8 cellular contexts compared by ENCODE assay signal in genomic region chr12:92136883-92137582, GRCh38. TPM values are rescaled to one million over a fixed set of nuclear protein-coding genes. Genes with fewer than 3 reads are reported as not detected.
DNase-seq lines count a peak whose midpoint lies in the region; ATAC-seq and TF ChIP-seq lines count a peak whose summit lies in the region.

No MANE protein-coding gene starts in this region.

- H3K4me1 ChIP-seq in left ventricle myocardium inferior (peaks cover 99% of the 10 kb centered on the region), gastrocnemius medialis (peaks cover 71 to 80% of the 10 kb centered on the region in 2 donors)

- H3K4me3 ChIP-seq in left ventricle myocardium inferior (peak overlapping the region; percentile 97), fibroblast of mammary gland (ENCODE audit: control insufficient read depth, low read depth, low read length) (no peak overlapping the region), gastrocnemius medialis (peak overlapping the region; percentile 20 to 92 (median 58))

- H3K27me3 ChIP-seq in left ventricle myocardium inferior (ENCODE audit: low read depth) (no peaks in the 10 kb centered on the region), gastrocnemius medialis (no peaks in the 10 kb centered on the region)

- DNase-seq in left ventricle myocardium inferior (no peak), Right ventricle myocardium inferior (ENCODE audit: missing footprints) (no peak), fibroblast of mammary gland (ENCODE audit: low read depth) (peak; percentile 93), gastrocnemius medialis (no peak), hypothalamus (lab: John Stamatoyannopoulos, UW) (no peak), SKM-1 treated with dmso at 0.1 percent for 144 hours (lab: John Stamatoyannopoulos, UW; ENCODE audit: unreplicated experiment) (no peak), DMS79 (lab: John Stamatoyannopoulos, UW) (no peak)

- in situ Hi-C loops in gastrocnemius medialis (cut with MboI; ENCODE audit: low sequenced_read_pairs in 4 of 4): loop anchor here in 2 of 4 donors (25.0 kb wide), 2 partner anchors 325 to 425 kb away; no protein-coding TSS in a partner anchor

- TF ChIP-seq CTCF in left ventricle myocardium inferior (IDR thresholded peaks at IDR 0.05; ENCODE audit: borderline replicate concordance) (no peak), fibroblast of mammary gland (conservative IDR thresholded peaks at IDR 0.05; ENCODE audit: control insufficient read depth, insufficient read depth, low read depth, low read length) (no peak), gastrocnemius medialis (IDR thresholded peaks at IDR 0.05 in 4 of 5, conservative IDR thresholded peaks at IDR 0.05 in 1 of 5) (no peak)

- ATAC-seq in Right ventricle myocardium inferior (no peak), SK-N-SH treated with all-trans-retinoic acid at 6 μM for 48 hours (peak; percentile 62), gastrocnemius medialis (no peak)

- TF ChIP-seq POLR2A in gastrocnemius medialis (IDR thresholded peaks at IDR 0.05): no peak

- peak overlapping the region; percentile 72 for H3K27ac ChIP-seq in left ventricle myocardium inferior (replicated peaks)
- peak overlapping the region in 2 of 4 donors; percentile 1 to 27 for H3K27ac ChIP-seq in gastrocnemius medialis

- intact Hi-C loops in left ventricle myocardium inferior (cut with micrococcal nuclease): loop anchor here (10.0 kb wide), 1 partner anchor 752 kb away; no protein-coding TSS in a partner anchor
- intact Hi-C loops in Right ventricle myocardium inferior (cut with DNase I): loop anchor here (5.0 kb wide), 1 partner anchor 60 kb away; no protein-coding TSS in a partner anchor
- intact Hi-C loops in gastrocnemius medialis (cut with DNase I; ENCODE audit: low total_unique reads): no loop called here

- H3K9me3 ChIP-seq in left ventricle myocardium inferior (replicated peaks): no peaks in the 10 kb centered on the region
- H3K9me3 ChIP-seq in gastrocnemius medialis: no peaks in the 10 kb centered on the region

- H3K36me3 ChIP-seq in left ventricle myocardium inferior: peaks cover 12% of the 10 kb centered on the region
- H3K36me3 ChIP-seq in gastrocnemius medialis: peaks cover 0 to 5% of the 10 kb centered on the region in 2 donors

TF ChIP-seq in SK-N-SH treated with all-trans-retinoic acid at 6 μM for 48 hours, 23 proteins besides CTCF, POLR2A, EP300 and RAD21:
- TF ChIP-seq ISL1 (CRISPR knock-in tag; IDR thresholded peaks at IDR 0.05): peak; percentile 39; the same call in 1 of the 2 replicates
- no peak for TF ChIP-seq CREB5 (CRISPR knock-in tag; IDR thresholded peaks at IDR 0.05; ENCODE audit: low read depth)

RNA-seq across cellular contexts. Expression of gene BTG1, which starts 8.6 kb away (rescaled TPM):
- 79.4 TPM for total RNA-seq in left ventricle myocardium inferior
- 66.9 TPM for total RNA-seq in Right ventricle myocardium inferior
- 10 to 100 TPM; 12.5 to 33.1 (median 16.5) TPM for total RNA-seq in gastrocnemius medialis
